1 cellular context compared by ENCODE assay signal in the genomic region with DNA sequence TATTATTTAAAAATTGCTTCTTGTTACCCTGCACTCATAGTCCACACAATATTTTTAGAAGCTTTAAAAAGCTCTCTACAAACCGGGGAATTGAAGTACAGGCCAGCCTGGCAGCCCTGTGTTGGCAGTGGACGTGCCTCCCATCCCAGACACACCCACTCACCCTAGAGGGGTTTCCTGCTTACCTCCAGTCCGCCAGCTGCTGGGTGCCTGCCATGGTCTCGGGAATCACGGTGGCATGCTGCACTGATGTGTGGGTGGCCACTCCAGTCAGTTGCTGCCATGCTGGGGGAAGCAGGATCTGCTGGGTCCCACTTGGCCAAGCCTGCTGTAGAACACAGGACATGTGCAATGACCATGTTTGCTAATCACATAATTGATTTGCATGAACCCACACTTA.
TF ChIP-seq lines count a peak whose summit lies in the region.

No MANE protein-coding gene starts in this region.

TF ChIP-seq in K562, 482 proteins besides CTCF, POLR2A, EP300 and RAD21 (continued from another document):
- TF ChIP-seq, protein P1, sequence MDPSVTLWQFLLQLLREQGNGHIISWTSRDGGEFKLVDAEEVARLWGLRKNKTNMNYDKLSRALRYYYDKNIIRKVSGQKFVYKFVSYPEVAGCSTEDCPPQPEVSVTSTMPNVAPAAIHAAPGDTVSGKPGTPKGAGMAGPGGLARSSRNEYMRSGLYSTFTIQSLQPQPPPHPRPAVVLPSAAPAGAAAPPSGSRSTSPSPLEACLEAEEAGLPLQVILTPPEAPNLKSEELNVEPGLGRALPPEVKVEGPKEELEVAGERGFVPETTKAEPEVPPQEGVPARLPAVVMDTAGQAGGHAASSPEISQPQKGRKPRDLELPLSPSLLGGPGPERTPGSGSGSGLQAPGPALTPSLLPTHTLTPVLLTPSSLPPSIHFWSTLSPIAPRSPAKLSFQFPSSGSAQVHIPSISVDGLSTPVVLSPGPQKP (CRISPR knock-in tag; IDR thresholded peaks at IDR 0.05) = 0 out of 2 replicates have a peak, but pooled peaks have one; percentile 33
- TF ChIP-seq ZC3H4 (CRISPR knock-in tag; IDR thresholded peaks at IDR 0.05; ENCODE audit: borderline replicate concordance) = 0 out of 2 replicates have a peak, but pooled peaks have one; percentile 45
- TF ChIP-seq MED1 (CRISPR knock-in tag; IDR thresholded peaks at IDR 0.05; ENCODE audit: borderline replicate concordance) = 0 out of 2 replicates have a peak, but pooled peaks have one; percentile 79
- TF ChIP-seq YY1 (IDR thresholded peaks at IDR 0.05; ENCODE audit: borderline replicate concordance in 1 of 3, control insufficient read depth in 1 of 3, extremely low read depth in 1 of 3, insufficient read depth in 3 of 3, insufficient read length in 1 of 3, insufficient replicate concordance in 2 of 3, low read depth in 1 of 3, low read length in 2 of 3) = no peak
- no peak for TF ChIP-seq POLR2H (tag; IDR thresholded peaks at IDR 0.05; ENCODE audit: low read depth)
- no peak for TF ChIP-seq SRSF7 (optimal IDR thresholded peaks at IDR 0.05; ENCODE audit: low read depth, low read length)
- no peak for TF ChIP-seq DPF2 (IDR thresholded peaks at IDR 0.05)
- TF ChIP-seq, protein P2, sequence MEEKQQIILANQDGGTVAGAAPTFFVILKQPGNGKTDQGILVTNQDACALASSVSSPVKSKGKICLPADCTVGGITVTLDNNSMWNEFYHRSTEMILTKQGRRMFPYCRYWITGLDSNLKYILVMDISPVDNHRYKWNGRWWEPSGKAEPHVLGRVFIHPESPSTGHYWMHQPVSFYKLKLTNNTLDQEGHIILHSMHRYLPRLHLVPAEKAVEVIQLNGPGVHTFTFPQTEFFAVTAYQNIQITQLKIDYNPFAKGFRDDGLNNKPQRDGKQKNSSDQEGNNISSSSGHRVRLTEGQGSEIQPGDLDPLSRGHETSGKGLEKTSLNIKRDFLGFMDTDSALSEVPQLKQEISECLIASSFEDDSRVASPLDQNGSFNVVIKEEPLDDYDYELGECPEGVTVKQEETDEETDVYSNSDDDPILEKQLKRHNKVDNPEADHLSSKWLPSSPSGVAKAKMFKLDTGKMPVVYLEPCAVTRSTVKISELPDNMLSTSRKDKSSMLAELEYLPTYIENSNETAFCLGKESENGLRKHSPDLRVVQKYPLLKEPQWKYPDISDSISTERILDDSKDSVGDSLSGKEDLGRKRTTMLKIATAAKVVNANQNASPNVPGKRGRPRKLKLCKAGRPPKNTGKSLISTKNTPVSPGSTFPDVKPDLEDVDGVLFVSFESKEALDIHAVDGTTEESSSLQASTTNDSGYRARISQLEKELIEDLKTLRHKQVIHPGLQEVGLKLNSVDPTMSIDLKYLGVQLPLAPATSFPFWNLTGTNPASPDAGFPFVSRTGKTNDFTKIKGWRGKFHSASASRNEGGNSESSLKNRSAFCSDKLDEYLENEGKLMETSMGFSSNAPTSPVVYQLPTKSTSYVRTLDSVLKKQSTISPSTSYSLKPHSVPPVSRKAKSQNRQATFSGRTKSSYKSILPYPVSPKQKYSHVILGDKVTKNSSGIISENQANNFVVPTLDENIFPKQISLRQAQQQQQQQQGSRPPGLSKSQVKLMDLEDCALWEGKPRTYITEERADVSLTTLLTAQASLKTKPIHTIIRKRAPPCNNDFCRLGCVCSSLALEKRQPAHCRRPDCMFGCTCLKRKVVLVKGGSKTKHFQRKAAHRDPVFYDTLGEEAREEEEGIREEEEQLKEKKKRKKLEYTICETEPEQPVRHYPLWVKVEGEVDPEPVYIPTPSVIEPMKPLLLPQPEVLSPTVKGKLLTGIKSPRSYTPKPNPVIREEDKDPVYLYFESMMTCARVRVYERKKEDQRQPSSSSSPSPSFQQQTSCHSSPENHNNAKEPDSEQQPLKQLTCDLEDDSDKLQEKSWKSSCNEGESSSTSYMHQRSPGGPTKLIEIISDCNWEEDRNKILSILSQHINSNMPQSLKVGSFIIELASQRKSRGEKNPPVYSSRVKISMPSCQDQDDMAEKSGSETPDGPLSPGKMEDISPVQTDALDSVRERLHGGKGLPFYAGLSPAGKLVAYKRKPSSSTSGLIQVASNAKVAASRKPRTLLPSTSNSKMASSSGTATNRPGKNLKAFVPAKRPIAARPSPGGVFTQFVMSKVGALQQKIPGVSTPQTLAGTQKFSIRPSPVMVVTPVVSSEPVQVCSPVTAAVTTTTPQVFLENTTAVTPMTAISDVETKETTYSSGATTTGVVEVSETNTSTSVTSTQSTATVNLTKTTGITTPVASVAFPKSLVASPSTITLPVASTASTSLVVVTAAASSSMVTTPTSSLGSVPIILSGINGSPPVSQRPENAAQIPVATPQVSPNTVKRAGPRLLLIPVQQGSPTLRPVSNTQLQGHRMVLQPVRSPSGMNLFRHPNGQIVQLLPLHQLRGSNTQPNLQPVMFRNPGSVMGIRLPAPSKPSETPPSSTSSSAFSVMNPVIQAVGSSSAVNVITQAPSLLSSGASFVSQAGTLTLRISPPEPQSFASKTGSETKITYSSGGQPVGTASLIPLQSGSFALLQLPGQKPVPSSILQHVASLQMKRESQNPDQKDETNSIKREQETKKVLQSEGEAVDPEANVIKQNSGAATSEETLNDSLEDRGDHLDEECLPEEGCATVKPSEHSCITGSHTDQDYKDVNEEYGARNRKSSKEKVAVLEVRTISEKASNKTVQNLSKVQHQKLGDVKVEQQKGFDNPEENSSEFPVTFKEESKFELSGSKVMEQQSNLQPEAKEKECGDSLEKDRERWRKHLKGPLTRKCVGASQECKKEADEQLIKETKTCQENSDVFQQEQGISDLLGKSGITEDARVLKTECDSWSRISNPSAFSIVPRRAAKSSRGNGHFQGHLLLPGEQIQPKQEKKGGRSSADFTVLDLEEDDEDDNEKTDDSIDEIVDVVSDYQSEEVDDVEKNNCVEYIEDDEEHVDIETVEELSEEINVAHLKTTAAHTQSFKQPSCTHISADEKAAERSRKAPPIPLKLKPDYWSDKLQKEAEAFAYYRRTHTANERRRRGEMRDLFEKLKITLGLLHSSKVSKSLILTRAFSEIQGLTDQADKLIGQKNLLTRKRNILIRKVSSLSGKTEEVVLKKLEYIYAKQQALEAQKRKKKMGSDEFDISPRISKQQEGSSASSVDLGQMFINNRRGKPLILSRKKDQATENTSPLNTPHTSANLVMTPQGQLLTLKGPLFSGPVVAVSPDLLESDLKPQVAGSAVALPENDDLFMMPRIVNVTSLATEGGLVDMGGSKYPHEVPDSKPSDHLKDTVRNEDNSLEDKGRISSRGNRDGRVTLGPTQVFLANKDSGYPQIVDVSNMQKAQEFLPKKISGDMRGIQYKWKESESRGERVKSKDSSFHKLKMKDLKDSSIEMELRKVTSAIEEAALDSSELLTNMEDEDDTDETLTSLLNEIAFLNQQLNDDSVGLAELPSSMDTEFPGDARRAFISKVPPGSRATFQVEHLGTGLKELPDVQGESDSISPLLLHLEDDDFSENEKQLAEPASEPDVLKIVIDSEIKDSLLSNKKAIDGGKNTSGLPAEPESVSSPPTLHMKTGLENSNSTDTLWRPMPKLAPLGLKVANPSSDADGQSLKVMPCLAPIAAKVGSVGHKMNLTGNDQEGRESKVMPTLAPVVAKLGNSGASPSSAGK (IDR thresholded peaks at IDR 0.05) = no peak
